Comparison of ENCODE assay signal across 13 cellular contexts in the genomic region with DNA sequence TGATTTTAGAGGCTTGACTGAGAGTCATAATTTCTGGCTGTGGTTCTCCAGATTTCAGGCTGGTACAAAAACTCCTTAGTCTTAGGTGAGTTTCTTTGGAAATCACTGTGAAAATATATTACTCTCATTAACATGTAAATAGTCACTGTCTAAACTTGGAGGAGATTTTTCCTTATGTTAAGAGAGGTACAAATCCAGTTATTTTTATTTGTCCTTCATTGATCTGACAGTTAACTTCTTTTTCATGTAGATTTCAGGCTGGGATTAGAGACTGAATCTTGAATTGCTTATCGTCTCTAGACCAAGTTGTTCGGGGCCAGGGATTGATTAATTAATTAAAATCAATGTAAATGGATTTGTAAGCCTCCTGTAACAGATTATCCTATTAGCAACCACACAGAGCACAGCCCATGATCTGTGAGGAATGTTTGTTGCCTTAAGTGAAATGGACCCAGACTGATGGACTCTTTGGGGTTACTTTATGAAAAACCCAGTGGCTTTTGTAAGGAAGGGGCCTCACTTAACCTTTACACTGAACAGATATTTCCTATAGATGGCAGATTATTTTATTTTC. TPM values are rescaled to one million over a fixed set of nuclear protein-coding genes. Genes with fewer than 3 reads are reported as not detected.
DNase-seq lines count a peak whose midpoint lies in the region; ATAC-seq and TF ChIP-seq lines count a peak whose summit lies in the region.
"Had no signal": no experiment of that assay in that cellular context is flagged by ENCODE, and none has a peak within 500 bp of the region (broad histone marks: within the 10 kb centered on the region; RNA-seq: fewer than 3 reads in every experiment).

No MANE protein-coding gene starts in this region.

- peak overlapping the region; percentile 72 for H3K27ac ChIP-seq in SJSA1
- peak overlapping the region; percentile 66 for H3K27ac ChIP-seq in urinary bladder (ENCODE audit: low read depth)
- no peak overlapping the region for H3K27ac ChIP-seq in MM.1S (ENCODE audit: low read length)

- H3K4me3 ChIP-seq in SJSA1 (no peak overlapping the region), urinary bladder (ENCODE audit: low read depth, low read length) (no peak overlapping the region), MM.1S (ENCODE audit: low read length) (no peak overlapping the region)

- TF ChIP-seq CTCF in endothelial cell (IDR thresholded peaks at IDR 0.05; ENCODE audit: unreplicated experiment) (no peak), neural crest cell (conservative IDR thresholded peaks at IDR 0.05) (no peak), MM.1S (IDR thresholded peaks at IDR 0.05; ENCODE audit: low read length) (no peak)

- no peaks in the 10 kb centered on the region for H3K36me3 Mint-ChIP-seq in endothelial cell (ENCODE audit: low read depth, unreplicated experiment)
- H3K36me3 Mint-ChIP-seq in neural crest cell (ENCODE audit: low read depth) = no peaks in the 10 kb centered on the region
- H3K36me3 Mint-ChIP-seq: CD8-positive, alpha-beta memory T cell had no signal

- H3F3A ChIP-seq in MM.1S (ENCODE audit: insufficient read depth, low read length) = no peaks in the 10 kb centered on the region

- peaks cover 100% of the 10 kb centered on the region for H3K79me2 ChIP-seq in MM.1S (ENCODE audit: low read length)

- H3K9me2 ChIP-seq in MM.1S (replicated peaks; ENCODE audit: insufficient read depth, low read length) = no peaks in the 10 kb centered on the region

- no peak overlapping the region for H3K4me2 ChIP-seq in MM.1S (ENCODE audit: low read depth, low read length)

- ATAC-seq in HG02938 (IDR thresholded peaks at IDR 0.05; ENCODE audit: unreplicated experiment) = no peak

- DNase-seq in SJSA1 (ENCODE audit: low read depth in 1 of 2, low spot score in 2 of 2) (no peak), endothelial cell (ENCODE audit: low spot score) (no peak), neural crest cell (ENCODE audit: low read depth, low spot score) (no peak), MM.1S (no peak)
- no peak for DNase-seq in activated CD4-positive, alpha-beta T cell treated with anti-CD3 and anti-CD28 coated beads for 4 hours
- DNase-seq: CD8-positive, alpha-beta memory T cell; NCI-H1930; nucleus accumbens; stimulated activated CD4-positive, alpha-beta T cell treated with anti-CD3 and anti-CD28 coated beads, Interleukin-4, amount 100 ng/mL, for 24 hours had no signal

- 0 out of 2 replicates have a peak, but pooled peaks cover 4% of the 10 kb centered on the region for H4K20me1 ChIP-seq in MM.1S (ENCODE audit: insufficient read depth, low read length)

- H3K4me1 ChIP-seq in SJSA1 (replicated peaks) (peaks cover 53% of the 10 kb centered on the region), urinary bladder (ENCODE audit: insufficient read depth) (peaks cover 3% of the 10 kb centered on the region), MM.1S (ENCODE audit: low read length) (no peaks in the 10 kb centered on the region)

- no peak overlapping the region for H3K9ac ChIP-seq in MM.1S (ENCODE audit: low read length)

- no peak overlapping the region for H2AFZ ChIP-seq in MM.1S (ENCODE audit: low read length)

- WGBS in urinary bladder = 49% methylated on average over 2 of the region's 2 CpGs

- H3K4me1 Mint-ChIP-seq in endothelial cell (ENCODE audit: unreplicated experiment) (peaks cover 80% of the 10 kb centered on the region), neural crest cell (peaks cover 89% of the 10 kb centered on the region)
- H3K4me1 Mint-ChIP-seq: central memory CD8-positive, alpha-beta T cell had no signal

- H3K9me3 Mint-ChIP-seq in endothelial cell (ENCODE audit: unreplicated experiment) (no peaks in the 10 kb centered on the region), neural crest cell (no peaks in the 10 kb centered on the region)
- H3K9me3 Mint-ChIP-seq: central memory CD8-positive, alpha-beta T cell; stimulated activated naive CD8-positive, alpha-beta T cell treated with anti-CD3 and anti-CD28 coated beads, Interleukin-15, Interleukin-2, amounts not matched to agents 100 ng/mL and 50 ng/mL, for 24 hours had no signal

- H3K27me3 ChIP-seq in SJSA1 (replicated peaks) (no peaks in the 10 kb centered on the region), MM.1S (replicated peaks; ENCODE audit: insufficient read depth, low read length) (no peaks in the 10 kb centered on the region)

- H3K27me3 Mint-ChIP-seq in endothelial cell (ENCODE audit: unreplicated experiment) = peaks cover 2% of the 10 kb centered on the region
- H3K27me3 Mint-ChIP-seq in neural crest cell (ENCODE audit: low read depth) = no peaks in the 10 kb centered on the region

- peaks cover 14% of the 10 kb centered on the region for H3K36me3 ChIP-seq in SJSA1
- no peaks in the 10 kb centered on the region for H3K36me3 ChIP-seq in urinary bladder (ENCODE audit: insufficient read depth)
- no peaks in the 10 kb centered on the region for H3K36me3 ChIP-seq in MM.1S (replicated peaks; ENCODE audit: insufficient read depth, low read length)

- H3K4me3 Mint-ChIP-seq in endothelial cell (ENCODE audit: unreplicated experiment) (no peak overlapping the region), neural crest cell (peak overlapping the region; percentile 9)
- H3K4me3 Mint-ChIP-seq: CD8-positive, alpha-beta memory T cell; central memory CD8-positive, alpha-beta T cell; stimulated activated naive CD8-positive, alpha-beta T cell treated with anti-CD3 and anti-CD28 coated beads, Interleukin-15, Interleukin-2, amounts not matched to agents 100 ng/mL and 50 ng/mL, for 24 hours had no signal

- H3K9me3 ChIP-seq in SJSA1 (replicated peaks) (no peaks in the 10 kb centered on the region), MM.1S (replicated peaks; ENCODE audit: insufficient read depth, low read length) (no peaks in the 10 kb centered on the region)

- H3K27ac Mint-ChIP-seq in endothelial cell (ENCODE audit: unreplicated experiment) (peak overlapping the region; percentile 43), neural crest cell (ENCODE audit: unreplicated experiment) (peak overlapping the region; percentile 74)
- H3K27ac Mint-ChIP-seq: stimulated activated naive CD8-positive, alpha-beta T cell treated with anti-CD3 and anti-CD28 coated beads, Interleukin-15, Interleukin-2, amounts not matched to agents 100 ng/mL and 50 ng/mL, for 24 hours had no signal

RNA-seq across cellular contexts. Expression of a gene that starts 21.1 kb away (rescaled TPM):
- 77.0 and 123 TPM in 2 replicates for total RNA-seq in SJSA1 (2014; rRNA removed; shearing (Covaris generic))
- total RNA-seq in endothelial cell (ENCODE audit: unreplicated experiment) (54.4 TPM), neural crest cell (84.1 and 87.3 TPM in 2 replicates), urinary bladder (136 TPM)
- polyA plus RNA-seq in urinary bladder = 80.7 TPM
- polyA plus RNA-seq: CD8-positive, alpha-beta memory T cell had no signal
